ENCODE assay signal across 25 cellular contexts in the genomic region with DNA sequence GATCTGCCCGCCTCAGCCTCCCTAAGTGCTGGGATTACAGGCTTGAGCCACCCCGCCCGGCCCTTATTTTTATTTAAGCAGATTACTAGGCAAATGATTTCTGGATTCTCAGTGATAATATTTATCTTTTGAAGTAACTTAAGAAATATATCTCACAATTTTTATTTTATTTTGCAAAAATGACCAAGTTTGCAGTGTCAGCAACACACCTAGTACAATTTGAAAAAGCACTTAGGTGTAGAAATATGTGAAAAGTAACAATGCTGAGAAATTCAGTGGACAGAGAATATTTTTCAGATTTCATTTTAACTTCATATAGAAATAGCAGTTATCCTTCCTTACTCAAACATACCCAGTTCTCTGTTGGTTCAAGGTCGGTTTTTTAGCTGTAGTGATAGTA.
"Had no signal": no experiment of that assay in that cellular context is flagged by ENCODE, and none has a peak within 500 bp of the region (broad histone marks: within the 10 kb centered on the region; RNA-seq: fewer than 3 reads in every experiment).

No MANE protein-coding gene starts in this region.

- H3K4me3 ChIP-seq: coronary artery, dorsolateral prefrontal cortex, esophagus squamous epithelium, gastrocnemius medialis, heart right ventricle, left lung, lower lobe of right lung had no signal

- DNase-seq: dermis blood vessel endothelial cell; dorsolateral prefrontal cortex; effector CD4-positive, alpha-beta T cell; effector memory CD4-positive, alpha-beta T cell; erythroblast; esophagus squamous epithelium; foreskin fibroblast; foreskin melanocyte; gastrocnemius medialis; glutamatergic neuron; heart right ventricle; hippocampal formation; left cardiac atrium; left lung; left ventricle myocardium superior; lower lobe of right lung; mesenchymal stem cell; midbrain had no signal

- ATAC-seq: esophagus mucosa, gastrocnemius medialis, heart right ventricle, left cardiac atrium, left lung, left ventricle myocardium superior, lower lobe of right lung had no signal

- H3K27me3 ChIP-seq: dorsolateral prefrontal cortex, esophagus squamous epithelium, gastrocnemius medialis, heart right ventricle, left lung had no signal

- H3K4me1 ChIP-seq: esophagus squamous epithelium, gastrocnemius medialis, heart right ventricle, left lung, lower lobe of right lung had no signal

- H3K27ac ChIP-seq: coronary artery, dorsolateral prefrontal cortex, epithelial cell of prostate, esophagus squamous epithelium, gastrocnemius medialis, heart right ventricle, left lung, lower lobe of right lung had no signal

- FAIRE-seq: colon, endothelial cell of umbilical vein, islet of Langerhans, keratinocyte had no signal

- H3K9me3 ChIP-seq: esophagus squamous epithelium, gastrocnemius medialis, heart right ventricle, left lung, lower lobe of right lung had no signal
